Comparison of ENCODE assay signal across 17 cellular contexts in genomic region chr11:78916759-78917158, GRCh38.
DNase-seq lines count a peak whose midpoint lies in the region; ATAC-seq and TF ChIP-seq lines count a peak whose summit lies in the region.
"Had no signal": no experiment of that assay in that cellular context is flagged by ENCODE, and none has a peak within 500 bp of the region (broad histone marks: within the 10 kb centered on the region; RNA-seq: fewer than 3 reads in every experiment).

No MANE protein-coding gene starts in this region.

- H3K4me3 ChIP-seq in AG04450 (ENCODE audit: low read depth, low read length) (no peak overlapping the region), GM23248 (no peak overlapping the region), PC-9 (no peak overlapping the region), Karpas-422 (ENCODE audit: low read length) (no peak overlapping the region)

- CTCF ChIA-PET in AG04450 (lab: Charles Lee), result interaction anchor here (1.2 to 2.7 kb wide), 5 partner anchors 10 to 271 kb away, joined by 3 to 17 read pairs (median 4); no protein-coding TSS in a partner anchor
- CTCF ChIA-PET in PC-9 (lab: Charles Lee), result no interaction called here

- H3F3A ChIP-seq in GM23248 (ENCODE audit: insufficient read depth), result no peaks in the 10 kb centered on the region
- H3F3A ChIP-seq in PC-9 (ENCODE audit: insufficient read depth, low read depth), result no peaks in the 10 kb centered on the region

- H3K9me3 ChIP-seq in AG04450 (ENCODE audit: control insufficient read depth, insufficient read depth, low read length) (no peaks in the 10 kb centered on the region), GM23248 (ENCODE audit: low read depth) (no peaks in the 10 kb centered on the region), PC-9 (ENCODE audit: insufficient read depth, low read depth) (no peaks in the 10 kb centered on the region), Karpas-422 (ENCODE audit: low read length) (no peaks in the 10 kb centered on the region)

- H3K4me2 ChIP-seq in GM23248 (ENCODE audit: unreplicated experiment) (no peak overlapping the region), PC-9 (no peak overlapping the region), Karpas-422 (ENCODE audit: low read depth, low read length, poor library complexity, severe bottlenecking) (no peak overlapping the region)

- H3K9ac ChIP-seq in GM23248 (no peak overlapping the region), Karpas-422 (ENCODE audit: low read length) (no peak overlapping the region)

- intact Hi-C loops in PC-9 (cut with micrococcal nuclease; ENCODE audit: unreplicated experiment) (no loop called here), posterior vena cava (cut with DNase I) (no loop called here)

- no peak for DNase-seq in AG04450 (ENCODE audit: low read depth, low spot score)
- DNase-seq in GM23248, result peak; percentile 10
- no peak for DNase-seq in PC-9
- DNase-seq in fibroblast of peridontal ligament (ENCODE audit: extremely low read depth), result peak; percentile 10
- DNase-seq in posterior vena cava (ENCODE audit: low spot score), result no peak
- DNase-seq in activated CD8-positive, alpha-beta memory T cell treated with anti-CD3 and anti-CD28 coated beads, Interleukin-2, amount 50 U/mL, for 48 hours, result no peak
- no peak for DNase-seq in Karpas-422
- DNase-seq: activated CD4-positive, alpha-beta T cell treated with anti-CD3 and anti-CD28 coated beads, Interleukin-2, amount 50 U/mL, for 4 hours; effector memory CD4-positive, alpha-beta T cell; immature natural killer cell; left ventricle myocardium superior; NCI-H2081; NK-92 treated with Interleukin-12 subunit alpha and Interleukin-12 subunit beta, amount 100 ng/mL, for 24 hours; posterior cingulate gyrus; RPMI8226; stimulated activated CD8-positive, alpha-beta memory T cell treated with anti-CD3 and anti-CD28 coated beads, Interleukin-4, amount 100 ng/mL, for 48 hours had no signal

- H2AFZ ChIP-seq in GM23248 (no peak overlapping the region), PC-9 (no peak overlapping the region), Karpas-422 (ENCODE audit: low read length) (no peak overlapping the region)

- no peaks in the 10 kb centered on the region for H3K36me3 ChIP-seq in GM23248 (ENCODE audit: low read depth)
- H3K36me3 ChIP-seq in PC-9 (ENCODE audit: low read depth), result no peaks in the 10 kb centered on the region
- H3K36me3 ChIP-seq in Karpas-422 (ENCODE audit: insufficient read depth, low read length), result no peaks in the 10 kb centered on the region

- H3K27me3 ChIP-seq in AG04450 (ENCODE audit: control insufficient read depth, insufficient read depth, low read length) (peaks cover 5% of the 10 kb centered on the region), GM23248 (replicated peaks; ENCODE audit: insufficient read depth) (peaks cover 2% of the 10 kb centered on the region), PC-9 (ENCODE audit: insufficient read depth, low read depth) (peaks cover 99% of the 10 kb centered on the region), Karpas-422 (ENCODE audit: low read length) (no peaks in the 10 kb centered on the region)

- H3K4me1 ChIP-seq in GM23248 (ENCODE audit: insufficient read depth) (no peaks in the 10 kb centered on the region), PC-9 (replicated peaks; ENCODE audit: insufficient read depth) (no peaks in the 10 kb centered on the region), Karpas-422 (ENCODE audit: low read length) (no peaks in the 10 kb centered on the region)

- BruUV-seq in PC-9 (replicated peaks; lab: Mats Ljungman, UMichigan), result no TSS peak

- POLR2A ChIA-PET in AG04450 (lab: Yijun Ruan, JAX), result no interaction called here
- POLR2A ChIA-PET in PC-9 (lab: Charles Lee; ENCODE audit: unreplicated experiment), result interaction anchor here (0.5 kb wide), 1 partner anchor 172 kb away, joined by 19 read pairs; no protein-coding TSS in a partner anchor

- no peak for ATAC-seq in GM21825 (IDR thresholded peaks at IDR 0.05; ENCODE audit: unreplicated experiment)
- ATAC-seq: left ventricle myocardium superior had no signal

- 13 to 50% methylated on average over 1 of the region's 1 CpG for WGBS in GM23248 (ENCODE audit: low coverage in 1 of 2, low lambda C conversion rate in 2 of 2, missing lambda C conversion rate in 2 of 2), 2 experiments

- no peak overlapping the region for H3K27ac ChIP-seq in AG04450 (ENCODE audit: low read depth, low read length)
- H3K27ac ChIP-seq in GM23248, result no peak overlapping the region
- no peak overlapping the region for H3K27ac ChIP-seq in PC-9
- no peak overlapping the region for H3K27ac ChIP-seq in Karpas-422 (ENCODE audit: low read length)

- no peaks in the 10 kb centered on the region for H4K20me1 ChIP-seq in GM23248 (ENCODE audit: insufficient read depth)
- no peaks in the 10 kb centered on the region for H4K20me1 ChIP-seq in PC-9 (ENCODE audit: insufficient read depth)
- H4K20me1 ChIP-seq in Karpas-422 (ENCODE audit: insufficient read depth, low read depth, low read length), result no peaks in the 10 kb centered on the region

- in situ Hi-C loops in GM23248 (cut with MboI), result no loop called here

- peak; percentile 28; the same call in 1 of the 2 replicates for TF ChIP-seq CTCF in AG04450 (IDR thresholded peaks at IDR 0.05; ENCODE audit: low read depth, low read length)
- TF ChIP-seq CTCF in PC-9 (conservative IDR thresholded peaks at IDR 0.05), result peak; percentile 17; the same call in 1 of the 2 replicates

- H3K79me2 ChIP-seq in GM23248 (ENCODE audit: insufficient read depth), result no peaks in the 10 kb centered on the region
- no peaks in the 10 kb centered on the region for H3K79me2 ChIP-seq in PC-9 (ENCODE audit: low read depth)
- no peaks in the 10 kb centered on the region for H3K79me2 ChIP-seq in Karpas-422 (ENCODE audit: low read length)

- H3K9me2 ChIP-seq in GM23248 (ENCODE audit: insufficient read depth) (no peaks in the 10 kb centered on the region), PC-9 (ENCODE audit: insufficient read depth) (no peaks in the 10 kb centered on the region; the same call in 1 of the 2 replicates), Karpas-422 (replicated peaks; ENCODE audit: insufficient read depth, low read length) (no peaks in the 10 kb centered on the region)

Comparison
In these comparisons a context has a peak if more than half of its experiments do, and no peak if none do; other contexts are left out.
1. DNase-seq: peak in GM23248 (single experiment) and fibroblast of peridontal ligament (single experiment); none in AG04450 (single experiment), PC-9 (0 of 2), posterior vena cava (single experiment), activated CD8-positive, alpha-beta memory T cell treated with anti-CD3 and anti-CD28 coated beads, Interleukin-2, amount 50 U/mL, for 48 hours (single experiment) and Karpas-422 (single experiment).